ENCODE assay signal across 26 cellular contexts in genomic region chr18:61616111-61616610, GRCh38.
"Had no signal": no experiment of that assay in that cellular context is flagged by ENCODE, and none has a peak within 500 bp of the region (broad histone marks: within the 10 kb centered on the region; RNA-seq: fewer than 3 reads in every experiment).

No MANE protein-coding gene starts in this region.

- H3K27ac Mint-ChIP-seq: naive thymus-derived CD8-positive, alpha-beta T cell; nephron; stimulated activated naive B cell treated with anti-CD40 and anti-IgM and Interleukin-4, amounts not matched to agents 10 μg/mL and 1 μg/mL and 100 μg/mL, for 72 hours had no signal

- H3K27ac ChIP-seq: hepatocyte, left ventricle myocardium inferior, pancreas, prostate gland, skin epidermis, stomach, testis, thyroid gland, transverse colon, upper lobe of left lung had no signal

- H3K9me3 ChIP-seq: left ventricle myocardium inferior, pancreas, prostate gland, stomach, testis, thyroid gland, transverse colon, upper lobe of left lung had no signal

- ATAC-seq: naive thymus-derived CD8-positive, alpha-beta T cell; pancreas; right cardiac atrium; sciatic nerve; stimulated activated naive B cell treated with anti-CD40 and anti-IgM and Interleukin-4, amounts not matched to agents 10 μg/mL and 1 μg/mL and 100 μg/mL, for 72 hours; stimulated activated naive CD8-positive, alpha-beta T cell treated with anti-CD3 and anti-CD28 coated beads, Interleukin-15, Interleukin-2, amounts not matched to agents 100 U/mL and 50 U/mL, for 24 hours had no signal

- H3K4me3 Mint-ChIP-seq: naive thymus-derived CD8-positive, alpha-beta T cell; nephron; neural crest cell; stimulated activated naive B cell treated with anti-CD40 and anti-IgM and Interleukin-4, amounts not matched to agents 10 μg/mL and 1 μg/mL and 100 μg/mL, for 72 hours had no signal

- H3K79me2 ChIP-seq: hepatocyte had no signal

- H3K36me3 Mint-ChIP-seq: naive thymus-derived CD8-positive, alpha-beta T cell; stimulated activated naive B cell treated with anti-CD40 and anti-IgM and Interleukin-4, amounts not matched to agents 10 μg/mL and 1 μg/mL and 100 μg/mL, for 72 hours had no signal

- H3K9me3 Mint-ChIP-seq: naive thymus-derived CD8-positive, alpha-beta T cell; stimulated activated naive B cell treated with anti-CD40 and anti-IgM and Interleukin-4, amounts not matched to agents 10 μg/mL and 1 μg/mL and 100 μg/mL, for 72 hours had no signal

- H3K4me1 Mint-ChIP-seq: nephron; neural crest cell; stimulated activated naive B cell treated with anti-CD40 and anti-IgM and Interleukin-4, amounts not matched to agents 10 μg/mL and 1 μg/mL and 100 μg/mL, for 72 hours had no signal

- H3K4me2 ChIP-seq: hepatocyte had no signal

- H3K36me3 ChIP-seq: left ventricle myocardium inferior, pancreas, prostate gland, stomach, thyroid gland, transverse colon, upper lobe of left lung had no signal

- H3K4me1 ChIP-seq: left ventricle myocardium inferior, pancreas, prostate gland, testis, thyroid gland, transverse colon, upper lobe of left lung had no signal

- H2AFZ ChIP-seq: hepatocyte had no signal

- H3K4me3 ChIP-seq: hepatocyte, left ventricle myocardium inferior, lung, pancreas, prostate gland, skin epidermis, stomach, testis, thyroid gland, transverse colon, upper lobe of left lung had no signal

- DNase-seq: islet precursor cell; left ventricle myocardium inferior; naive thymus-derived CD8-positive, alpha-beta T cell; nucleus accumbens; pancreas; posterior cingulate gyrus; retina; right cardiac atrium; stimulated activated CD4-positive, alpha-beta T cell treated with anti-CD3 and anti-CD28 coated beads, Interleukin-12 subunit alpha, Interleukin-12 subunit beta, amount 100 ng/mL, for 4 hours; stimulated activated CD4-positive, alpha-beta T cell treated with anti-CD3 and anti-CD28 coated beads, Interleukin-15, amount 100 ng/mL, for 24 hours; stimulated activated CD4-positive, alpha-beta T cell treated with anti-CD3 and anti-CD28 coated beads, Interleukin-2, amount 100 ng/mL, for 24 hours; stimulated activated CD4-positive, alpha-beta T cell treated with anti-CD3 and anti-CD28 coated beads, Interleukin-4, amount 100 ng/mL, for 1 hour; stimulated activated naive B cell treated with anti-CD40 and anti-IgM and Interleukin-4, amounts not matched to agents 10 μg/mL and 1 μg/mL and 100 μg/mL, for 72 hours; stimulated activated naive CD8-positive, alpha-beta T cell treated with anti-CD3 and anti-CD28 coated beads, Interleukin-15, Interleukin-2, amounts not matched to agents 100 U/mL and 50 U/mL, for 24 hours; stomach; testis; thyroid gland; transverse colon; upper lobe of left lung had no signal

- H3K27me3 ChIP-seq: hepatocyte, pancreas, stomach, testis, thyroid gland, transverse colon, upper lobe of left lung had no signal
